In the genomic region with DNA sequence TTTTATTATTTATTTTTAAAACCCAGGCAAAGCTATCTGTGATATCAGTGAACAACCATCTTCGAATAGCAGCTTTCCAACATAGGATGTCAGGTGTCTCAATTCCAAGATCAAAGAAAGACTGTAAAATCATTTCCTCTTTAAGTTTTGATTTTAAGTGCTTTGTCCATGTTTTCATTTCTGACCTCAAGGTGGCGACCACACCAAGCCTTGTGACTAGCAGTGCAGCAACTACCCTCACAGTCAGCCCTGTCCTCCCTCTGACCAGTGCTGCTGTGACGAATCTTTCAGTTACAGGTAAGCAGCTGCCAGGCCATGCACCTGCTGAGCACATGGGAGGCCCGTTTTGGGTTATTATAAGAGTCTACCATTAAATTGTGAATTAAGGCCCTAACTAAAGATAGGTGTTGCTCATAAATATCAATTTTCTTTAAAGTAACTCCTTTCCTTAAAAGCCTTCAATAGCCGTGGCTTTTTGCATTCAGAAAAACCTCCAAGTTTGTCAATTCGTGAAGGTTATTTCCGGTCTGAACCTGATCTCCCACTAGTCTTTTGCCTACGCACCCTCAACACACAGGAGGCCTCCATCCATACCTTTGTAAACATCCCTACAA, we compare ENCODE assay signal across 1 cellular context.
TF ChIP-seq lines count a peak whose summit lies in the region.

No MANE protein-coding gene starts in this region.

TF ChIP-seq in GM23338, 12 proteins besides CTCF, POLR2A, EP300 and RAD21 (continued from another document):
- TF ChIP-seq REST (IDR thresholded peaks at IDR 0.05; ENCODE audit: unreplicated experiment) (no peak), ETS1 (IDR thresholded peaks at IDR 0.05) (no peak)
